In genomic region chr2:113978524-113979171, GRCh38 we compare ENCODE assay signal across 19 cellular contexts.
DNase-seq lines count a peak whose midpoint lies in the region; ATAC-seq, FAIRE-seq and TF ChIP-seq lines count a peak whose summit lies in the region.
"Had no signal": no experiment of that assay in that cellular context is flagged by ENCODE, and none has a peak within 500 bp of the region (broad histone marks: within the 10 kb centered on the region; RNA-seq: fewer than 3 reads in every experiment).

No MANE protein-coding gene starts in this region.

- H3K4me1 ChIP-seq in keratinocyte (ENCODE audit: control insufficient read depth, extremely low read depth, insufficient read depth, low read length): peaks cover 17% of the 10 kb centered on the region
- H3K4me1 ChIP-seq: BE2C, psoas muscle had no signal

- no peak for TF ChIP-seq CTCF in keratinocyte (optimal IDR thresholded peaks at IDR 0.05 in 1 of 3, IDR thresholded peaks at IDR 0.05 in 1 of 3, conservative IDR thresholded peaks at IDR 0.05 in 1 of 3; ENCODE audit: extremely low read depth in 1 of 3, insufficient read depth in 2 of 3, low read length in 3 of 3)

- H3K36me3 Mint-ChIP-seq in activated CD8-positive, alpha-beta memory T cell treated with anti-CD3 and anti-CD28 coated beads, Interleukin-2, amount 10 ng/mL, durations not matched to agents 7 days and 5 days: peaks cover 14% of the 10 kb centered on the region

- peak overlapping the region; percentile 29 for H3K4me2 ChIP-seq in keratinocyte (ENCODE audit: control insufficient read depth, extremely low read depth, insufficient read depth, low read depth, low read length)

- H3K4me1 Mint-ChIP-seq in activated CD8-positive, alpha-beta memory T cell treated with anti-CD3 and anti-CD28 coated beads, Interleukin-2, amount 10 ng/mL, durations not matched to agents 7 days and 5 days: peaks cover 8% of the 10 kb centered on the region
- H3K4me1 Mint-ChIP-seq: stimulated activated effector memory CD8-positive, alpha-beta T cell treated with anti-CD3 and anti-CD28 coated beads, Interleukin-12 subunit alpha, Interleukin-12 subunit beta, amount 100 ng/mL, for 72 hours had no signal

- H2AFZ ChIP-seq in keratinocyte (ENCODE audit: control insufficient read depth, low read length): peak overlapping the region; percentile 55

- H3K9me3 ChIP-seq in keratinocyte (ENCODE audit: control insufficient read depth, low read depth, low read length): no peaks in the 10 kb centered on the region
- H3K9me3 ChIP-seq: BE2C, psoas muscle had no signal

- no peak for FAIRE-seq in keratinocyte (lab: Jason Lieb, UNC)
- FAIRE-seq: endometrium had no signal

- H3K79me2 ChIP-seq in keratinocyte (ENCODE audit: control insufficient read depth, insufficient read depth, low read length): no peaks in the 10 kb centered on the region

- dilution Hi-C loops in keratinocyte (cut with MboI; ENCODE audit: extremely low pct_ligation_motif_present, low sequenced_read_pairs): no loop called here

- no peaks in the 10 kb centered on the region for H3K27me3 ChIP-seq in keratinocyte (ENCODE audit: control insufficient read depth, extremely low read depth, insufficient read depth, low read length)
- H3K27me3 ChIP-seq: BE2C had no signal

- no peak for ATAC-seq in activated CD8-positive, alpha-beta memory T cell treated with anti-CD3 and anti-CD28 coated beads, Interleukin-2, amount 10 ng/mL, durations not matched to agents 7 days and 5 days
- ATAC-seq in HG03565 (IDR thresholded peaks at IDR 0.05; ENCODE audit: unreplicated experiment): no peak
- ATAC-seq: psoas muscle had no signal

- no peak overlapping the region for H3K4me3 Mint-ChIP-seq in activated CD8-positive, alpha-beta memory T cell treated with anti-CD3 and anti-CD28 coated beads, Interleukin-2, amount 10 ng/mL, durations not matched to agents 7 days and 5 days
- H3K4me3 Mint-ChIP-seq: naive thymus-derived CD4-positive, alpha-beta T cell; stimulated activated effector memory CD8-positive, alpha-beta T cell treated with anti-CD3 and anti-CD28 coated beads, Interleukin-12 subunit alpha, Interleukin-12 subunit beta, amount 100 ng/mL, for 72 hours had no signal

- DNase-seq in activated CD8-positive, alpha-beta memory T cell treated with anti-CD3 and anti-CD28 coated beads, Interleukin-2, amount 10 ng/mL, durations not matched to agents 7 days and 5 days: peak; percentile 37
- no peak for DNase-seq in activated CD8-positive, alpha-beta memory T cell treated with anti-CD3 and anti-CD28 coated beads, Interleukin-2, amount 50 U/mL, for 48 hours
- peak; percentile 29 for DNase-seq in amniotic epithelial cell (ENCODE audit: low read depth)
- DNase-seq in keratinocyte (ENCODE audit: low read depth, low spot score): no peak
- peak; percentile 65 for DNase-seq in renal cortical epithelial cell (ENCODE audit: low read depth)
- DNase-seq in SK-N-DZ (ENCODE audit: low spot score): no peak
- no peak for DNase-seq in NCI-H69 (lab: John Stamatoyannopoulos, UW)
- DNase-seq: BE2C, HCEC 1CT, NCI-H1105, NCI-H2107, NCI-H524, psoas muscle had no signal

- H3K27me3 Mint-ChIP-seq in activated CD8-positive, alpha-beta memory T cell treated with anti-CD3 and anti-CD28 coated beads, Interleukin-2, amount 10 ng/mL, durations not matched to agents 7 days and 5 days: no peaks in the 10 kb centered on the region
- H3K27me3 Mint-ChIP-seq: naive thymus-derived CD4-positive, alpha-beta T cell had no signal

- H3K27ac Mint-ChIP-seq in activated CD8-positive, alpha-beta memory T cell treated with anti-CD3 and anti-CD28 coated beads, Interleukin-2, amount 10 ng/mL, durations not matched to agents 7 days and 5 days: no peak overlapping the region

- H3K9me3 Mint-ChIP-seq in activated CD8-positive, alpha-beta memory T cell treated with anti-CD3 and anti-CD28 coated beads, Interleukin-2, amount 10 ng/mL, durations not matched to agents 7 days and 5 days (ENCODE audit: low read depth): peaks cover 3% of the 10 kb centered on the region
- H3K9me3 Mint-ChIP-seq: stimulated activated effector memory CD8-positive, alpha-beta T cell treated with anti-CD3 and anti-CD28 coated beads, Interleukin-12 subunit alpha, Interleukin-12 subunit beta, amount 100 ng/mL, for 72 hours had no signal

- no peaks in the 10 kb centered on the region for H3K9me1 ChIP-seq in keratinocyte (ENCODE audit: control insufficient read depth, extremely low read depth, insufficient read depth, low read length)

- CTCF ChIA-PET in activated CD8-positive, alpha-beta memory T cell treated with anti-CD3 and anti-CD28 coated beads, Interleukin-2, amount 10 ng/mL, durations not matched to agents 7 days and 5 days (lab: Charles Lee): interaction anchor here (0.6 to 3.7 kb wide), 13 partner anchors 9 to 374 kb away, joined by 3 to 20 read pairs (median 3); partner anchors contain the start of gene SLC35F5

- H4K20me1 ChIP-seq in keratinocyte (ENCODE audit: control insufficient read depth, extremely low read depth, insufficient read depth, low read length): no peaks in the 10 kb centered on the region

- peak overlapping the region; percentile 75 for H3K27ac ChIP-seq in keratinocyte (ENCODE audit: control insufficient read depth, insufficient read depth, low read length)
- H3K27ac ChIP-seq: 22Rv1, psoas muscle, SK-N-MC had no signal

- H3K9ac ChIP-seq in keratinocyte (ENCODE audit: control insufficient read depth, extremely low read depth, insufficient read depth, low read length): peak overlapping the region; percentile 40

- peaks cover 9 to 11% of the 10 kb centered on the region in 2 experiments for H3K36me3 ChIP-seq in keratinocyte (ENCODE audit: control insufficient read depth in 2 of 2, extremely low read depth in 1 of 2, insufficient read depth in 2 of 2, low read length in 2 of 2)
- H3K36me3 ChIP-seq: BE2C had no signal

- H3K4me3 ChIP-seq in keratinocyte (ENCODE audit: control insufficient read depth in 2 of 3, extremely low read depth in 1 of 3, insufficient read depth in 2 of 3, low read depth in 1 of 3, low read length in 3 of 3): no peak overlapping the region
- H3K4me3 ChIP-seq: psoas muscle, SK-N-MC had no signal

Comparison
In these comparisons a context has a peak if more than half of its experiments do, and no peak if none do; other contexts are left out.
1. DNase-seq: peak in activated CD8-positive, alpha-beta memory T cell treated with anti-CD3 and anti-CD28 coated beads, Interleukin-2, amount 10 ng/mL, durations not matched to agents 7 days and 5 days (single experiment), amniotic epithelial cell (single experiment) and renal cortical epithelial cell (single experiment); none in activated CD8-positive, alpha-beta memory T cell treated with anti-CD3 and anti-CD28 coated beads, Interleukin-2, amount 50 U/mL, for 48 hours (single experiment), keratinocyte (single experiment), SK-N-DZ (single experiment) and NCI-H69 (single experiment).